9 cellular contexts compared by ENCODE assay signal in the genomic region with DNA sequence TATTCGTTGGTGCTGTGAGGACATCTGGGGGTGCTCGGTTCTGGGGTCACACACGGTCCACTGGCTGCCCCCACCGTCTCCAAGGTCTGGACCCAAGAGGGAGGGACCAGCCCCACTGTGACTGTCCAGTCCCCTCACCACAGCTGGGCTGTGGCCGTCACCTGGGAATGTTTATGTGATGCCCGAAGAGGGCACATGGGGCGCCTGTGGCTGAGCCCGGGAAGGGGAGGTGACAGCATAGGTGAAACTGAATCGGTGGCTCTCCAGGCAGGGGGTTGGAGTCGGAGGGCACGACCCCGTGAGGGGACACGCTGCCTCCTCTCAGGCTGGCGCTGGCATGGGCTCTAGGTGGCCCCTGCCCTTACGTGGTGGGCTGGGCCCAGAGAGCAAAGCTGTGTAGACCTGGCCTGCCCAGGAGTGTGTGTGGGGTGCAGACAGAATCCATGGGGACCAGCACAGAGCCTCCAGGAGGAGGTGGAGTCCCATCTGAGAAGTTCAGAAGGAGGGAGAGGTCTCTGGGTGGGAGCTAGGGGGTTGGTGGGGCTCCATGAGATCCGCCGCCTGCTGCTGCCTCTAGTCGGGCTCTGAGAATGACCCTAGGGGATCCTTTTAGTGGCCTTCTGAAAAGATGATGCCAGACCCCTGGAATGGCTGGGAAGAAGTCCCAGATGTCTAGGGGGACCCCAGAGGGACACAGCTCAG. TPM values are rescaled to one million over a fixed set of nuclear protein-coding genes. Genes with fewer than 3 reads are reported as not detected.
DNase-seq lines count a peak whose midpoint lies in the region; ATAC-seq, FAIRE-seq and TF ChIP-seq lines count a peak whose summit lies in the region.
"Had no signal": no experiment of that assay in that cellular context is flagged by ENCODE, and none has a peak within 500 bp of the region (broad histone marks: within the 10 kb centered on the region; RNA-seq: fewer than 3 reads in every experiment).

No MANE protein-coding gene starts in this region.

- FAIRE-seq in astrocyte (lab: Jason Lieb, UNC) = no peak
- no peak for FAIRE-seq in keratinocyte (lab: Jason Lieb, UNC)

- H3K4me1 Mint-ChIP-seq in astrocyte (ENCODE audit: low read depth, unreplicated experiment) = peaks cover 12% of the 10 kb centered on the region
- peaks cover 12% of the 10 kb centered on the region for H3K4me1 Mint-ChIP-seq in stimulated activated memory B cell treated with anti-CD40 and anti-IgM and Interleukin-4, amounts not matched to agents 10 μg/mL and 1 μg/mL and 100 μg/mL, for 72 hours

- TF ChIP-seq CTCF in astrocyte (IDR thresholded peaks at IDR 0.05; ENCODE audit: insufficient read depth, low read depth, low read length) = no peak
- TF ChIP-seq CTCF in keratinocyte (optimal IDR thresholded peaks at IDR 0.05 in 1 of 3, IDR thresholded peaks at IDR 0.05 in 1 of 3, conservative IDR thresholded peaks at IDR 0.05 in 1 of 3; ENCODE audit: extremely low read depth in 1 of 3, insufficient read depth in 2 of 3, low read length in 3 of 3) = no peak
- TF ChIP-seq CTCF in MM.1S (IDR thresholded peaks at IDR 0.05; ENCODE audit: low read length) = no peak

- 84% methylated on average over 18 of the region's 18 CpGs for WGBS in HUES64

- H3F3A ChIP-seq in MM.1S (ENCODE audit: insufficient read depth, low read length) = no peaks in the 10 kb centered on the region

- H3K9me2 ChIP-seq in MM.1S (replicated peaks; ENCODE audit: insufficient read depth, low read length) = no peaks in the 10 kb centered on the region

- H3K9ac ChIP-seq in HUES64 (ENCODE audit: low read depth, low read length) (no peak overlapping the region), astrocyte (ENCODE audit: low read length) (peak overlapping the region; percentile 80), keratinocyte (ENCODE audit: control insufficient read depth, extremely low read depth, insufficient read depth, low read length) (peak overlapping the region; percentile 77), MM.1S (ENCODE audit: low read length) (no peak overlapping the region)

- H3K27me3 ChIP-seq in HUES64 (ENCODE audit: insufficient read depth, low read length) (peaks cover 8% of the 10 kb centered on the region), astrocyte (ENCODE audit: insufficient read depth, low read length) (no peaks in the 10 kb centered on the region), keratinocyte (ENCODE audit: control insufficient read depth, extremely low read depth, insufficient read depth, low read length) (no peaks in the 10 kb centered on the region), MM.1S (replicated peaks; ENCODE audit: insufficient read depth, low read length) (peaks cover 48% of the 10 kb centered on the region)

- peaks cover 7% of the 10 kb centered on the region; the same call in 1 of the 2 replicates for H3K9me3 ChIP-seq in HUES64 (ENCODE audit: insufficient read depth, low read depth, low read length)
- H3K9me3 ChIP-seq in astrocyte (ENCODE audit: insufficient read depth, low read depth, low read length) = no peaks in the 10 kb centered on the region
- no peaks in the 10 kb centered on the region for H3K9me3 ChIP-seq in keratinocyte (ENCODE audit: control insufficient read depth, low read depth, low read length)
- H3K9me3 ChIP-seq in MM.1S (replicated peaks; ENCODE audit: insufficient read depth, low read length) = no peaks in the 10 kb centered on the region

- peak overlapping the region; percentile 12 for H3K27ac Mint-ChIP-seq in astrocyte (ENCODE audit: unreplicated experiment)
- H3K27ac Mint-ChIP-seq in stimulated activated memory B cell treated with anti-CD40 and anti-IgM and Interleukin-4, amounts not matched to agents 10 μg/mL and 1 μg/mL and 100 μg/mL, for 72 hours = no peak overlapping the region

- H3K79me2 ChIP-seq in astrocyte (ENCODE audit: insufficient read depth, low read length) (peaks cover 43% of the 10 kb centered on the region), keratinocyte (ENCODE audit: control insufficient read depth, insufficient read depth, low read length) (peaks cover 54% of the 10 kb centered on the region), MM.1S (ENCODE audit: low read length) (no peaks in the 10 kb centered on the region)

- no peaks in the 10 kb centered on the region for H3K27me3 Mint-ChIP-seq in astrocyte (ENCODE audit: low read depth, unreplicated experiment)
- H3K27me3 Mint-ChIP-seq in stimulated activated memory B cell treated with anti-CD40 and anti-IgM and Interleukin-4, amounts not matched to agents 10 μg/mL and 1 μg/mL and 100 μg/mL, for 72 hours = peaks cover 69% of the 10 kb centered on the region

- H3K27ac ChIP-seq in HUES64 (ENCODE audit: low read depth, low read length) (no peak overlapping the region), astrocyte (ENCODE audit: low read depth, low read length) (no peak overlapping the region), keratinocyte (ENCODE audit: control insufficient read depth, insufficient read depth, low read length) (no peak overlapping the region), MM.1S (ENCODE audit: low read length) (no peak overlapping the region)

- H3K4me3 ChIP-seq in HUES64 (ENCODE audit: low read length) = peak overlapping the region; percentile 84
- peak overlapping the region; percentile 73 for H3K4me3 ChIP-seq in astrocyte (ENCODE audit: insufficient read depth, low read depth, low read length)
- H3K4me3 ChIP-seq in keratinocyte (ENCODE audit: control insufficient read depth in 2 of 3, extremely low read depth in 1 of 3, insufficient read depth in 2 of 3, low read depth in 1 of 3, low read length in 3 of 3) = peak overlapping the region; percentile 55 to 79 (median 78)
- no peak overlapping the region for H3K4me3 ChIP-seq in MM.1S (ENCODE audit: low read length)

- H3K36me3 Mint-ChIP-seq in astrocyte (ENCODE audit: low read depth, unreplicated experiment) = no peaks in the 10 kb centered on the region
- peaks cover 11% of the 10 kb centered on the region for H3K36me3 Mint-ChIP-seq in stimulated activated memory B cell treated with anti-CD40 and anti-IgM and Interleukin-4, amounts not matched to agents 10 μg/mL and 1 μg/mL and 100 μg/mL, for 72 hours

- H3K9me3 Mint-ChIP-seq in astrocyte (ENCODE audit: unreplicated experiment) = peaks cover 1% of the 10 kb centered on the region
- peaks cover 10% of the 10 kb centered on the region for H3K9me3 Mint-ChIP-seq in stimulated activated memory B cell treated with anti-CD40 and anti-IgM and Interleukin-4, amounts not matched to agents 10 μg/mL and 1 μg/mL and 100 μg/mL, for 72 hours

- dilution Hi-C loops in keratinocyte (cut with MboI; ENCODE audit: extremely low pct_ligation_motif_present, low sequenced_read_pairs) = no loop called here

- no peaks in the 10 kb centered on the region; the same call in 1 of the 2 replicates for H3K4me1 ChIP-seq in HUES64 (ENCODE audit: insufficient read depth, low read length)
- peaks cover 25% of the 10 kb centered on the region for H3K4me1 ChIP-seq in astrocyte (ENCODE audit: insufficient read depth, low read length)
- peaks cover 40% of the 10 kb centered on the region for H3K4me1 ChIP-seq in keratinocyte (ENCODE audit: control insufficient read depth, extremely low read depth, insufficient read depth, low read length)
- no peaks in the 10 kb centered on the region for H3K4me1 ChIP-seq in MM.1S (ENCODE audit: low read length)

- ATAC-seq in stimulated activated memory B cell treated with anti-CD40 and anti-IgM and Interleukin-4, amounts not matched to agents 10 μg/mL and 1 μg/mL and 100 μg/mL, for 72 hours = no peak
- ATAC-seq in HG03159 (IDR thresholded peaks at IDR 0.05; ENCODE audit: unreplicated experiment) (no peak), HG03139 (IDR thresholded peaks at IDR 0.05; ENCODE audit: unreplicated experiment) (no peak)

- no peaks in the 10 kb centered on the region for H3K9me1 ChIP-seq in keratinocyte (ENCODE audit: control insufficient read depth, extremely low read depth, insufficient read depth, low read length)

- H2AFZ ChIP-seq in astrocyte (ENCODE audit: low read depth, low read length) = no peak overlapping the region
- H2AFZ ChIP-seq in keratinocyte (ENCODE audit: control insufficient read depth, low read length) = no peak overlapping the region
- no peak overlapping the region for H2AFZ ChIP-seq in MM.1S (ENCODE audit: low read length)

- peak overlapping the region; percentile 90 for H3K4me3 Mint-ChIP-seq in astrocyte (ENCODE audit: unreplicated experiment)
- peak overlapping the region; percentile 54 for H3K4me3 Mint-ChIP-seq in stimulated activated memory B cell treated with anti-CD40 and anti-IgM and Interleukin-4, amounts not matched to agents 10 μg/mL and 1 μg/mL and 100 μg/mL, for 72 hours

- no peak for DNase-seq in astrocyte (ENCODE audit: low read depth)
- no peak for DNase-seq in keratinocyte (ENCODE audit: low read depth, low spot score)
- no peak for DNase-seq in COLO668 (lab: John Stamatoyannopoulos, UW; ENCODE audit: unreplicated experiment)
- DNase-seq in MM.1S = no peak
- DNase-seq: stimulated activated CD4-positive, alpha-beta T cell treated with anti-CD3 and anti-CD28 coated beads, Interleukin-2, amount 100 ng/mL, for 48 hours had no signal

- H3K4me2 ChIP-seq in astrocyte (ENCODE audit: low read length) = peak overlapping the region; percentile 91
- peak overlapping the region; percentile 72 for H3K4me2 ChIP-seq in keratinocyte (ENCODE audit: control insufficient read depth, extremely low read depth, insufficient read depth, low read depth, low read length)
- H3K4me2 ChIP-seq in MM.1S (ENCODE audit: low read depth, low read length) = no peak overlapping the region

- H4K20me1 ChIP-seq in astrocyte (ENCODE audit: insufficient read depth, low read length) (peaks cover 52% of the 10 kb centered on the region), keratinocyte (ENCODE audit: control insufficient read depth, extremely low read depth, insufficient read depth, low read length) (peaks cover 10% of the 10 kb centered on the region), MM.1S (ENCODE audit: insufficient read depth, low read length) (no peaks in the 10 kb centered on the region)

- H3K36me3 ChIP-seq in HUES64 (ENCODE audit: insufficient read depth, low read length) (peaks cover 4% of the 10 kb centered on the region; the same call in 1 of the 2 replicates), astrocyte (ENCODE audit: insufficient read depth, low read length) (no peaks in the 10 kb centered on the region), keratinocyte (ENCODE audit: control insufficient read depth in 2 of 2, extremely low read depth in 1 of 2, insufficient read depth in 2 of 2, low read length in 2 of 2) (peaks cover 5 to 10% of the 10 kb centered on the region in 2 experiments), MM.1S (replicated peaks; ENCODE audit: insufficient read depth, low read length) (no peaks in the 10 kb centered on the region)

RNA-seq across cellular contexts. Expression of a gene that starts 1.8 kb away (rescaled TPM):
- 25.6 TPM for polyA plus RNA-seq in HUES64 (2013, experiment 1 of 2)
- polyA plus RNA-seq in HUES64 (2013, experiment 2 of 2) = 24.5 TPM
- 64.2 and 64.9 TPM in 2 replicates for total RNA-seq in astrocyte
- polyA plus RNA-seq in keratinocyte = 15.4 to 25.5 TPM (median 21.7 TPM) in 3 replicates
- 2.5 TPM for polyA plus RNA-seq in keratinocyte (2011; ENCODE audit: low read depth)
- polyA plus RNA-seq in keratinocyte (2011; cell fraction: cytosol; rRNA removed) = 14.0 and 34.1 TPM in 2 replicates
- polyA plus RNA-seq in keratinocyte (2011; cell fraction: nucleus; rRNA removed) = 23.1 and 31.0 TPM in 2 replicates
- polyA plus RNA-seq in keratinocyte (2012; ENCODE audit: low replicate concordance) = 17.4 and 28.3 TPM in 2 replicates
- 13.9 to 21.0 TPM (median 16.8 TPM) in 3 replicates for polyA minus RNA-seq in keratinocyte
- polyA minus RNA-seq in keratinocyte (2011; cell fraction: cytosol; rRNA and poly(A)+ RNA removed) = 45.8 TPM
- 13.7 and 14.2 TPM in 2 replicates for polyA minus RNA-seq in keratinocyte (2011; cell fraction: nucleus; rRNA and poly(A)+ RNA removed)

RNA-seq across cellular contexts. Expression of a gene that starts 51.9 kb away (rescaled TPM):
- polyA plus RNA-seq in HUES64 (2013, experiment 1 of 2) = 134 TPM
- polyA plus RNA-seq in HUES64 (2013, experiment 2 of 2) = 157 TPM
- total RNA-seq in astrocyte = 185 and 211 TPM in 2 replicates
- polyA plus RNA-seq in keratinocyte = 237 to 339 TPM (median 242 TPM) in 3 replicates
- 66.7 TPM for polyA plus RNA-seq in keratinocyte (2011; ENCODE audit: low read depth)
- polyA plus RNA-seq in keratinocyte (2011; cell fraction: cytosol; rRNA removed) = 239 and 299 TPM in 2 replicates
- 460 and 595 TPM in 2 replicates for polyA plus RNA-seq in keratinocyte (2011; cell fraction: nucleus; rRNA removed)
- polyA plus RNA-seq in keratinocyte (2012; ENCODE audit: low replicate concordance) = 113 and 131 TPM in 2 replicates
- 291 to 647 TPM (median 368 TPM) in 3 replicates for polyA minus RNA-seq in keratinocyte
- polyA minus RNA-seq in keratinocyte (2011; cell fraction: cytosol; rRNA and poly(A)+ RNA removed) = 146 TPM
- polyA minus RNA-seq in keratinocyte (2011; cell fraction: nucleus; rRNA and poly(A)+ RNA removed) = 112 and 126 TPM in 2 replicates

Comparison
In these comparisons a context has a peak if more than half of its experiments do, and no peak if none do; other contexts are left out.
1. H3K9ac ChIP-seq: peak in astrocyte (single experiment) and keratinocyte (single experiment); none in HUES64 (single experiment) and MM.1S (single experiment).